Comparison of ENCODE assay signal across 13 cellular contexts in the genomic region with DNA sequence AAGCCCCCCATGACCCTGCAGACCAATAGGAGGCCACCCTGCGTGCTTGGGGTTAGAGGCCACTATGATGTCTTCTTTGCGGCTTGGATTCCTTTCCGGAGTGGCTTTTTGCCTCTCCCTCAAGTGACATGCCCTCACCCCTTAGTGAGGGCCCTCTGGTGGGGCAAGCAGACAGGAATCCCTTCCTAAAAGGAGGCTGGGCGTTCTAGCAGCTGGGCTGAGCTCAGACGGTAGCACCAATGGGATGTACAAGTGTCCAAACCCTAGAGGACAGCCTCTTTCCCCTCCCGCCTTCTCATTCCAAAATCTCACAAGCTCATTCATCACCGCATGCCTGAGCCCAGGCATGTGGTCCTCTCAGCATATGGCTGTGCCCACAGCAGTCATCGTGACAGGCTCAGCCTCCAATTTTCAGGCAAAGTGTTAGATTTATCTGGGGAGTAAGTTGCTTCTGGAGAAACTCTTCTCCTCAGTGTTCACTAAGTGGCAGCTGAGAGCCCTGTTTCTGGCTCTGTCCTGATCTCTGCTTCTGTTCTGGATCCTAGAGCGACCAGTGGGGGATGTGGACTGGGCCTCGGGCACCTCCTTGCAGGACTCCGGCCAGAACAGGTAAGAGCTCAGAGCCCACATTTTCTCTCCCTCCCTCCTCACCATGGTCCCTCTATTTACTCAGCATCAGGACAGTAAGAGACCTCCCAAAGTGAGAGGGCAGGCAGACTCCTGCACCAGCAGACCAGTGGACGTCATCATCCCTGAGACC. TPM values are rescaled to one million over a fixed set of nuclear protein-coding genes. Genes with fewer than 3 reads are reported as not detected.
DNase-seq lines count a peak whose midpoint lies in the region; ATAC-seq, FAIRE-seq and TF ChIP-seq lines count a peak whose summit lies in the region.
"Had no signal": no experiment of that assay in that cellular context is flagged by ENCODE, and none has a peak within 500 bp of the region (broad histone marks: within the 10 kb centered on the region; RNA-seq: fewer than 3 reads in every experiment).

No MANE protein-coding gene starts in this region.

- no peak for TF ChIP-seq RAD21 in HCT116 (IDR thresholded peaks at IDR 0.05; ENCODE audit: low read depth)

- no peaks in the 10 kb centered on the region for H3K79me2 ChIP-seq in HCT116 (ENCODE audit: insufficient read depth, low read length)

- CTCF ChIA-PET in HCT116 (lab: Charles Lee): interaction anchor here (0.7 to 1.3 kb wide), 2 partner anchors 36 to 402 kb away, joined by 3 to 5 read pairs; no protein-coding TSS in a partner anchor

- no peak overlapping the region for H2AFZ ChIP-seq in HCT116 (ENCODE audit: low read depth, low read length, poor library complexity, severe bottlenecking)

- peak; percentile 50 for TF ChIP-seq CTCF in AG10803 (conservative IDR thresholded peaks at IDR 0.05; ENCODE audit: low read length)
- peak in 2 of 3 experiments; percentile 26 to 35; a peak in 2 of 6 replicates for TF ChIP-seq CTCF in HCT116 (IDR thresholded peaks at IDR 0.05 in 2 of 3, conservative IDR thresholded peaks at IDR 0.05 in 1 of 3; ENCODE audit: borderline replicate concordance in 1 of 3, insufficient read depth in 1 of 3, low read depth in 2 of 3, low read length in 2 of 3)
- no peak for TF ChIP-seq CTCF in kidney (IDR thresholded peaks at IDR 0.05; ENCODE audit: borderline replicate concordance, extremely low read depth, insufficient read depth)

- H3K4me1 ChIP-seq in HCT116 (ENCODE audit: control insufficient read depth in 1 of 2, insufficient read depth in 2 of 2, low read length in 2 of 2): no peaks in the 10 kb centered on the region
- peaks cover 0 to 6% of the 10 kb centered on the region in 2 donors for H3K4me1 ChIP-seq in kidney (ENCODE audit: control insufficient read depth in 1 of 2, insufficient read depth in 1 of 2, low read depth in 1 of 2, low read length in 2 of 2)

- H3K4me3 ChIP-seq in AG10803 (ENCODE audit: low read length) (no peak overlapping the region), HCT116 (replicated peaks in 1 of 2; ENCODE audit: low read depth in 1 of 2, low read length in 2 of 2) (no peak overlapping the region), kidney (ENCODE audit: low read length in 2 of 2) (no peak overlapping the region)
- H3K4me3 ChIP-seq: esophagus squamous epithelium had no signal

- DNase-seq in AG10803 (ENCODE audit: low read depth) (peak; percentile 89), HCT116 (ENCODE audit: low read depth, low spot score) (peak; percentile 12), SW480 (ENCODE audit: low spot score) (peak; percentile 34), kidney (peak; percentile 71), GM19239 (ENCODE audit: insufficient read length, low spot score) (no peak), NCI-H1092 treated with DMSO at 0.1 percent for 48 hours (lab: John Stamatoyannopoulos, UW) (no peak), CD1c-positive myeloid dendritic cell (ENCODE audit: extremely low spot score) (no peak), middle frontal gyrus (ENCODE audit: extremely low spot score, low spot score) (no peak)
- DNase-seq: activated naive CD4-positive, alpha-beta T cell treated with Interleukin-2 at 50 U/mL for 16 hours; CD4-positive, alpha-beta T cell; esophagus squamous epithelium; NCI-H1694; stimulated activated CD4-positive, alpha-beta T cell treated with anti-CD3 and anti-CD28 coated beads, Interleukin-4, amount 100 ng/mL, for 4 hours had no signal

- ATAC-seq in HCT116: peak; percentile 86

- H3K27ac ChIP-seq in HCT116 (ENCODE audit: low read depth, low read length) (no peak overlapping the region), kidney (ENCODE audit: low read depth in 2 of 2, low read length in 2 of 2) (no peak overlapping the region)
- H3K27ac ChIP-seq: esophagus squamous epithelium had no signal

- H3K9ac ChIP-seq in HCT116 (ENCODE audit: low read length) (no peak overlapping the region), kidney (ENCODE audit: low read length in 2 of 2) (no peak overlapping the region)

- BruUV-seq in HCT116 (replicated peaks; lab: Mats Ljungman, UMichigan): no TSS peak

- H3K4me2 ChIP-seq in HCT116 (ENCODE audit: low read length): no peak overlapping the region

- POLR2A ChIA-PET in HCT116 (lab: Charles Lee): no interaction called here

- FAIRE-seq in kidney (lab: Jason Lieb, UNC): no peak
- no peak for FAIRE-seq in GM19239 (lab: Jason Lieb, UNC)

- H3K9me3 ChIP-seq in HCT116 (ENCODE audit: control insufficient read depth in 1 of 2, insufficient read depth in 1 of 2, low read depth in 1 of 2, low read length in 2 of 2): no peaks in the 10 kb centered on the region
- no peaks in the 10 kb centered on the region for H3K9me3 ChIP-seq in kidney (ENCODE audit: control insufficient read depth in 1 of 2, low read length in 2 of 2)
- H3K9me3 ChIP-seq: esophagus squamous epithelium had no signal

- intact Hi-C loops in HCT116 (cut with micrococcal nuclease) (no loop called here), kidney (cut with DNase I) (no loop called here)

- no peaks in the 10 kb centered on the region for H3K36me3 ChIP-seq in HCT116 (ENCODE audit: control insufficient read depth in 1 of 2, insufficient read depth in 2 of 2, low read length in 2 of 2)
- peaks cover 0 to 5% of the 10 kb centered on the region in 2 donors for H3K36me3 ChIP-seq in kidney (ENCODE audit: control insufficient read depth in 1 of 2, insufficient read depth in 2 of 2, low read length in 2 of 2)

- RAD21 ChIA-PET in HCT116 (lab: Charles Lee; ENCODE audit: low non-redundant PET in 1 of 2, low total read pairs in 2 of 2, uncharacterized antibody in 2 of 2, unreplicated experiment in 2 of 2): no interaction called here

- no peaks in the 10 kb centered on the region for H3K9me2 ChIP-seq in HCT116 (ENCODE audit: insufficient read depth)

- no peak for TF ChIP-seq POLR2A in HCT116 (IDR thresholded peaks at IDR 0.05; ENCODE audit: borderline replicate concordance, extremely low read depth, insufficient read depth, insufficient read length)

- no peaks in the 10 kb centered on the region for H4K20me1 ChIP-seq in HCT116 (ENCODE audit: insufficient read depth)

- no peaks in the 10 kb centered on the region for H3K27me3 ChIP-seq in HCT116 (ENCODE audit: insufficient read depth, low read length)

TF ChIP-seq in HCT116, 20 proteins besides CTCF, POLR2A, EP300 and RAD21 (continues in another document):
- TF ChIP-seq ELF1 (IDR thresholded peaks at IDR 0.05; ENCODE audit: borderline replicate concordance, low read depth) (no peak), ZFX (IDR thresholded peaks at IDR 0.05) (no peak), EZH2phosphoT487 (IDR thresholded peaks at IDR 0.05; ENCODE audit: borderline replicate concordance) (no peak), EGR1 (IDR thresholded peaks at IDR 0.05; ENCODE audit: low read depth) (no peak), JUND (IDR thresholded peaks at IDR 0.05) (no peak), FOSL1 (IDR thresholded peaks at IDR 0.05; ENCODE audit: low read depth) (no peak), CEBPB (IDR thresholded peaks at IDR 0.05; ENCODE audit: low read depth) (no peak), SRF (IDR thresholded peaks at IDR 0.05; ENCODE audit: low read depth) (no peak), POLR2AphosphoS5 (IDR thresholded peaks at IDR 0.05; ENCODE audit: low read depth, low read length) (no peak), TCF7L2 (IDR thresholded peaks at IDR 0.05; ENCODE audit: borderline replicate concordance, extremely low read depth, insufficient read depth, insufficient read length) (no peak), YY1 (IDR thresholded peaks at IDR 0.05; ENCODE audit: extremely low read depth, insufficient replicate concordance, low read depth, low read length) (no peak)
- TF ChIP-seq, protein P1, sequence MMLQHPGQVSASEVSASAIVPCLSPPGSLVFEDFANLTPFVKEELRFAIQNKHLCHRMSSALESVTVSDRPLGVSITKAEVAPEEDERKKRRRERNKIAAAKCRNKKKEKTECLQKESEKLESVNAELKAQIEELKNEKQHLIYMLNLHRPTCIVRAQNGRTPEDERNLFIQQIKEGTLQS (IDR thresholded peaks at IDR 0.05): no peak
- TF ChIP-seq, protein P2, sequence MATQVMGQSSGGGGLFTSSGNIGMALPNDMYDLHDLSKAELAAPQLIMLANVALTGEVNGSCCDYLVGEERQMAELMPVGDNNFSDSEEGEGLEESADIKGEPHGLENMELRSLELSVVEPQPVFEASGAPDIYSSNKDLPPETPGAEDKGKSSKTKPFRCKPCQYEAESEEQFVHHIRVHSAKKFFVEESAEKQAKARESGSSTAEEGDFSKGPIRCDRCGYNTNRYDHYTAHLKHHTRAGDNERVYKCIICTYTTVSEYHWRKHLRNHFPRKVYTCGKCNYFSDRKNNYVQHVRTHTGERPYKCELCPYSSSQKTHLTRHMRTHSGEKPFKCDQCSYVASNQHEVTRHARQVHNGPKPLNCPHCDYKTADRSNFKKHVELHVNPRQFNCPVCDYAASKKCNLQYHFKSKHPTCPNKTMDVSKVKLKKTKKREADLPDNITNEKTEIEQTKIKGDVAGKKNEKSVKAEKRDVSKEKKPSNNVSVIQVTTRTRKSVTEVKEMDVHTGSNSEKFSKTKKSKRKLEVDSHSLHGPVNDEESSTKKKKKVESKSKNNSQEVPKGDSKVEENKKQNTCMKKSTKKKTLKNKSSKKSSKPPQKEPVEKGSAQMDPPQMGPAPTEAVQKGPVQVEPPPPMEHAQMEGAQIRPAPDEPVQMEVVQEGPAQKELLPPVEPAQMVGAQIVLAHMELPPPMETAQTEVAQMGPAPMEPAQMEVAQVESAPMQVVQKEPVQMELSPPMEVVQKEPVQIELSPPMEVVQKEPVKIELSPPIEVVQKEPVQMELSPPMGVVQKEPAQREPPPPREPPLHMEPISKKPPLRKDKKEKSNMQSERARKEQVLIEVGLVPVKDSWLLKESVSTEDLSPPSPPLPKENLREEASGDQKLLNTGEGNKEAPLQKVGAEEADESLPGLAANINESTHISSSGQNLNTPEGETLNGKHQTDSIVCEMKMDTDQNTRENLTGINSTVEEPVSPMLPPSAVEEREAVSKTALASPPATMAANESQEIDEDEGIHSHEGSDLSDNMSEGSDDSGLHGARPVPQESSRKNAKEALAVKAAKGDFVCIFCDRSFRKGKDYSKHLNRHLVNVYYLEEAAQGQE (IDR thresholded peaks at IDR 0.05; ENCODE audit: low read depth): no peak

RNA-seq across cellular contexts. Expression of a gene that starts 4.8 kb away (rescaled TPM):
- total RNA-seq in HCT116 (2021; ENCODE audit: unreplicated experiment): 0.25 TPM
- 0.54 and 0.69 TPM in 2 replicates for polyA plus RNA-seq in HCT116 (2012)
- total RNA-seq in kidney: 12.3 TPM
- 5.4 TPM for polyA plus RNA-seq in kidney (ENCODE audit: insufficient read depth, low read depth, low replicate concordance)

Comparison
In these comparisons a context has a peak if more than half of its experiments do, and no peak if none do; other contexts are left out.
1. DNase-seq: peak in AG10803 (single experiment), HCT116 (single experiment), SW480 (single experiment) and kidney (single experiment); none in GM19239 (single experiment), NCI-H1092 treated with DMSO at 0.1 percent for 48 hours (single experiment), CD1c-positive myeloid dendritic cell (single experiment) and middle frontal gyrus (single experiment).
2. RNA of a gene that starts 4.8 kb away (total RNA-seq): 12.3 TPM in kidney (single experiment); 0.25 TPM in HCT116 (single experiment); every median in the first group is over 10 times any median in the second.